1 cellular context compared by ENCODE assay signal in the genomic region with DNA sequence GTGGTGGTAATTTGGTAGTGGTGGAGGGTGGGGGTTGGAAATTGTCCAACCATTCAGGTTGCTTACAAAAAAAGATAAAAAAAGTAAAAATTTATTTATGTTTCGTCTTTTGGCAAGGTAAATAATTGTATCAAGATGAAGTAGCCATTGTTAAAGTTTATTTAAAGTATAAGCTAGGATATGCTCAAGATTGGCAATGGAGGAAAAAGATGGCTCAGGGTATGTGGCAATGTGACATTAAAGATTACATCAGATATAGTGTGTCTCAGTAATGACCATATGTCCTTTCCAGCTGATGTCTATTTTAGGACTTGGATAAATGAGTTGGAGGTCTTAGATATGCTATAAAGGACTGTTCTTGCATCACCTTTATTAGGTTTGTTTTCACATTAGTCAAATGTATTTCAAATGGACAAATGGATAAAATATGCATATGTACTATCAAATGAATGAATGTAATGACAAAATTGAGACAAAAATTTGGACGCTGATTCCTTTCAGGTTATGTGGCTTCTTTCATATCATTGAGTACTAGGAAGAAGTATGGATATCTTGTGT.
TF ChIP-seq lines count a peak whose summit lies in the region.

No MANE protein-coding gene starts in this region.

TF ChIP-seq in K562, 482 proteins besides CTCF, POLR2A, EP300 and RAD21 (continued from another document and continues in another):
- TF ChIP-seq, protein P1, sequence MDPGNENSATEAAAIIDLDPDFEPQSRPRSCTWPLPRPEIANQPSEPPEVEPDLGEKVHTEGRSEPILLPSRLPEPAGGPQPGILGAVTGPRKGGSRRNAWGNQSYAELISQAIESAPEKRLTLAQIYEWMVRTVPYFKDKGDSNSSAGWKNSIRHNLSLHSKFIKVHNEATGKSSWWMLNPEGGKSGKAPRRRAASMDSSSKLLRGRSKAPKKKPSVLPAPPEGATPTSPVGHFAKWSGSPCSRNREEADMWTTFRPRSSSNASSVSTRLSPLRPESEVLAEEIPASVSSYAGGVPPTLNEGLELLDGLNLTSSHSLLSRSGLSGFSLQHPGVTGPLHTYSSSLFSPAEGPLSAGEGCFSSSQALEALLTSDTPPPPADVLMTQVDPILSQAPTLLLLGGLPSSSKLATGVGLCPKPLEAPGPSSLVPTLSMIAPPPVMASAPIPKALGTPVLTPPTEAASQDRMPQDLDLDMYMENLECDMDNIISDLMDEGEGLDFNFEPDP (CRISPR knock-in tag; IDR thresholded peaks at IDR 0.05): no peak
- no peak for TF ChIP-seq BRF1 (IDR thresholded peaks at IDR 0.05; ENCODE audit: borderline replicate concordance, extremely low read depth, insufficient read length)
- TF ChIP-seq, protein P2, sequence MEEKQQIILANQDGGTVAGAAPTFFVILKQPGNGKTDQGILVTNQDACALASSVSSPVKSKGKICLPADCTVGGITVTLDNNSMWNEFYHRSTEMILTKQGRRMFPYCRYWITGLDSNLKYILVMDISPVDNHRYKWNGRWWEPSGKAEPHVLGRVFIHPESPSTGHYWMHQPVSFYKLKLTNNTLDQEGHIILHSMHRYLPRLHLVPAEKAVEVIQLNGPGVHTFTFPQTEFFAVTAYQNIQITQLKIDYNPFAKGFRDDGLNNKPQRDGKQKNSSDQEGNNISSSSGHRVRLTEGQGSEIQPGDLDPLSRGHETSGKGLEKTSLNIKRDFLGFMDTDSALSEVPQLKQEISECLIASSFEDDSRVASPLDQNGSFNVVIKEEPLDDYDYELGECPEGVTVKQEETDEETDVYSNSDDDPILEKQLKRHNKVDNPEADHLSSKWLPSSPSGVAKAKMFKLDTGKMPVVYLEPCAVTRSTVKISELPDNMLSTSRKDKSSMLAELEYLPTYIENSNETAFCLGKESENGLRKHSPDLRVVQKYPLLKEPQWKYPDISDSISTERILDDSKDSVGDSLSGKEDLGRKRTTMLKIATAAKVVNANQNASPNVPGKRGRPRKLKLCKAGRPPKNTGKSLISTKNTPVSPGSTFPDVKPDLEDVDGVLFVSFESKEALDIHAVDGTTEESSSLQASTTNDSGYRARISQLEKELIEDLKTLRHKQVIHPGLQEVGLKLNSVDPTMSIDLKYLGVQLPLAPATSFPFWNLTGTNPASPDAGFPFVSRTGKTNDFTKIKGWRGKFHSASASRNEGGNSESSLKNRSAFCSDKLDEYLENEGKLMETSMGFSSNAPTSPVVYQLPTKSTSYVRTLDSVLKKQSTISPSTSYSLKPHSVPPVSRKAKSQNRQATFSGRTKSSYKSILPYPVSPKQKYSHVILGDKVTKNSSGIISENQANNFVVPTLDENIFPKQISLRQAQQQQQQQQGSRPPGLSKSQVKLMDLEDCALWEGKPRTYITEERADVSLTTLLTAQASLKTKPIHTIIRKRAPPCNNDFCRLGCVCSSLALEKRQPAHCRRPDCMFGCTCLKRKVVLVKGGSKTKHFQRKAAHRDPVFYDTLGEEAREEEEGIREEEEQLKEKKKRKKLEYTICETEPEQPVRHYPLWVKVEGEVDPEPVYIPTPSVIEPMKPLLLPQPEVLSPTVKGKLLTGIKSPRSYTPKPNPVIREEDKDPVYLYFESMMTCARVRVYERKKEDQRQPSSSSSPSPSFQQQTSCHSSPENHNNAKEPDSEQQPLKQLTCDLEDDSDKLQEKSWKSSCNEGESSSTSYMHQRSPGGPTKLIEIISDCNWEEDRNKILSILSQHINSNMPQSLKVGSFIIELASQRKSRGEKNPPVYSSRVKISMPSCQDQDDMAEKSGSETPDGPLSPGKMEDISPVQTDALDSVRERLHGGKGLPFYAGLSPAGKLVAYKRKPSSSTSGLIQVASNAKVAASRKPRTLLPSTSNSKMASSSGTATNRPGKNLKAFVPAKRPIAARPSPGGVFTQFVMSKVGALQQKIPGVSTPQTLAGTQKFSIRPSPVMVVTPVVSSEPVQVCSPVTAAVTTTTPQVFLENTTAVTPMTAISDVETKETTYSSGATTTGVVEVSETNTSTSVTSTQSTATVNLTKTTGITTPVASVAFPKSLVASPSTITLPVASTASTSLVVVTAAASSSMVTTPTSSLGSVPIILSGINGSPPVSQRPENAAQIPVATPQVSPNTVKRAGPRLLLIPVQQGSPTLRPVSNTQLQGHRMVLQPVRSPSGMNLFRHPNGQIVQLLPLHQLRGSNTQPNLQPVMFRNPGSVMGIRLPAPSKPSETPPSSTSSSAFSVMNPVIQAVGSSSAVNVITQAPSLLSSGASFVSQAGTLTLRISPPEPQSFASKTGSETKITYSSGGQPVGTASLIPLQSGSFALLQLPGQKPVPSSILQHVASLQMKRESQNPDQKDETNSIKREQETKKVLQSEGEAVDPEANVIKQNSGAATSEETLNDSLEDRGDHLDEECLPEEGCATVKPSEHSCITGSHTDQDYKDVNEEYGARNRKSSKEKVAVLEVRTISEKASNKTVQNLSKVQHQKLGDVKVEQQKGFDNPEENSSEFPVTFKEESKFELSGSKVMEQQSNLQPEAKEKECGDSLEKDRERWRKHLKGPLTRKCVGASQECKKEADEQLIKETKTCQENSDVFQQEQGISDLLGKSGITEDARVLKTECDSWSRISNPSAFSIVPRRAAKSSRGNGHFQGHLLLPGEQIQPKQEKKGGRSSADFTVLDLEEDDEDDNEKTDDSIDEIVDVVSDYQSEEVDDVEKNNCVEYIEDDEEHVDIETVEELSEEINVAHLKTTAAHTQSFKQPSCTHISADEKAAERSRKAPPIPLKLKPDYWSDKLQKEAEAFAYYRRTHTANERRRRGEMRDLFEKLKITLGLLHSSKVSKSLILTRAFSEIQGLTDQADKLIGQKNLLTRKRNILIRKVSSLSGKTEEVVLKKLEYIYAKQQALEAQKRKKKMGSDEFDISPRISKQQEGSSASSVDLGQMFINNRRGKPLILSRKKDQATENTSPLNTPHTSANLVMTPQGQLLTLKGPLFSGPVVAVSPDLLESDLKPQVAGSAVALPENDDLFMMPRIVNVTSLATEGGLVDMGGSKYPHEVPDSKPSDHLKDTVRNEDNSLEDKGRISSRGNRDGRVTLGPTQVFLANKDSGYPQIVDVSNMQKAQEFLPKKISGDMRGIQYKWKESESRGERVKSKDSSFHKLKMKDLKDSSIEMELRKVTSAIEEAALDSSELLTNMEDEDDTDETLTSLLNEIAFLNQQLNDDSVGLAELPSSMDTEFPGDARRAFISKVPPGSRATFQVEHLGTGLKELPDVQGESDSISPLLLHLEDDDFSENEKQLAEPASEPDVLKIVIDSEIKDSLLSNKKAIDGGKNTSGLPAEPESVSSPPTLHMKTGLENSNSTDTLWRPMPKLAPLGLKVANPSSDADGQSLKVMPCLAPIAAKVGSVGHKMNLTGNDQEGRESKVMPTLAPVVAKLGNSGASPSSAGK (IDR thresholded peaks at IDR 0.05): peak; percentile 24; the same call in 1 of the 2 replicates
- no peak for TF ChIP-seq NEUROD1 (IDR thresholded peaks at IDR 0.05; ENCODE audit: borderline replicate concordance, low read depth, low read length, partially characterized antibody)
- peak; percentile 35 to 62; a peak in 3 of 4 replicates for TF ChIP-seq TRIM24 (IDR thresholded peaks at IDR 0.05)
- no peak for TF ChIP-seq TARDBP (IDR thresholded peaks at IDR 0.05)
- TF ChIP-seq GATAD2B (IDR thresholded peaks at IDR 0.05; ENCODE audit: borderline replicate concordance): peak; percentile 83
- TF ChIP-seq, protein P3, sequence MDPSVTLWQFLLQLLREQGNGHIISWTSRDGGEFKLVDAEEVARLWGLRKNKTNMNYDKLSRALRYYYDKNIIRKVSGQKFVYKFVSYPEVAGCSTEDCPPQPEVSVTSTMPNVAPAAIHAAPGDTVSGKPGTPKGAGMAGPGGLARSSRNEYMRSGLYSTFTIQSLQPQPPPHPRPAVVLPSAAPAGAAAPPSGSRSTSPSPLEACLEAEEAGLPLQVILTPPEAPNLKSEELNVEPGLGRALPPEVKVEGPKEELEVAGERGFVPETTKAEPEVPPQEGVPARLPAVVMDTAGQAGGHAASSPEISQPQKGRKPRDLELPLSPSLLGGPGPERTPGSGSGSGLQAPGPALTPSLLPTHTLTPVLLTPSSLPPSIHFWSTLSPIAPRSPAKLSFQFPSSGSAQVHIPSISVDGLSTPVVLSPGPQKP (CRISPR knock-in tag; IDR thresholded peaks at IDR 0.05): no peak
- TF ChIP-seq, protein P4, sequence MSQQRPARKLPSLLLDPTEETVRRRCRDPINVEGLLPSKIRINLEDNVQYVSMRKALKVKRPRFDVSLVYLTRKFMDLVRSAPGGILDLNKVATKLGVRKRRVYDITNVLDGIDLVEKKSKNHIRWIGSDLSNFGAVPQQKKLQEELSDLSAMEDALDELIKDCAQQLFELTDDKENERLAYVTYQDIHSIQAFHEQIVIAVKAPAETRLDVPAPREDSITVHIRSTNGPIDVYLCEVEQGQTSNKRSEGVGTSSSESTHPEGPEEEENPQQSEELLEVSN (IDR thresholded peaks at IDR 0.05; ENCODE audit: borderline replicate concordance in 1 of 2, extremely low read depth in 1 of 2, insufficient read depth in 1 of 2, insufficient read length in 1 of 2, low read depth in 1 of 2, low read length in 1 of 2, poor library complexity in 1 of 2, severe bottlenecking in 1 of 2): no peak
- no peak for TF ChIP-seq ZNF124 (CRISPR knock-in tag; IDR thresholded peaks at IDR 0.05)
- no peak for TF ChIP-seq POLR2H (tag; IDR thresholded peaks at IDR 0.05; ENCODE audit: low read depth)
- TF ChIP-seq BCOR (IDR thresholded peaks at IDR 0.05): no peak
- TF ChIP-seq ZNF140 (CRISPR knock-in tag; IDR thresholded peaks at IDR 0.05): no peak
- TF ChIP-seq, protein P5, sequence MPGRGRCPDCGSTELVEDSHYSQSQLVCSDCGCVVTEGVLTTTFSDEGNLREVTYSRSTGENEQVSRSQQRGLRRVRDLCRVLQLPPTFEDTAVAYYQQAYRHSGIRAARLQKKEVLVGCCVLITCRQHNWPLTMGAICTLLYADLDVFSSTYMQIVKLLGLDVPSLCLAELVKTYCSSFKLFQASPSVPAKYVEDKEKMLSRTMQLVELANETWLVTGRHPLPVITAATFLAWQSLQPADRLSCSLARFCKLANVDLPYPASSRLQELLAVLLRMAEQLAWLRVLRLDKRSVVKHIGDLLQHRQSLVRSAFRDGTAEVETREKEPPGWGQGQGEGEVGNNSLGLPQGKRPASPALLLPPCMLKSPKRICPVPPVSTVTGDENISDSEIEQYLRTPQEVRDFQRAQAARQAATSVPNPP (IDR thresholded peaks at IDR 0.05; ENCODE audit: borderline replicate concordance, insufficient read depth, insufficient read length): no peak
- TF ChIP-seq, protein P6, sequence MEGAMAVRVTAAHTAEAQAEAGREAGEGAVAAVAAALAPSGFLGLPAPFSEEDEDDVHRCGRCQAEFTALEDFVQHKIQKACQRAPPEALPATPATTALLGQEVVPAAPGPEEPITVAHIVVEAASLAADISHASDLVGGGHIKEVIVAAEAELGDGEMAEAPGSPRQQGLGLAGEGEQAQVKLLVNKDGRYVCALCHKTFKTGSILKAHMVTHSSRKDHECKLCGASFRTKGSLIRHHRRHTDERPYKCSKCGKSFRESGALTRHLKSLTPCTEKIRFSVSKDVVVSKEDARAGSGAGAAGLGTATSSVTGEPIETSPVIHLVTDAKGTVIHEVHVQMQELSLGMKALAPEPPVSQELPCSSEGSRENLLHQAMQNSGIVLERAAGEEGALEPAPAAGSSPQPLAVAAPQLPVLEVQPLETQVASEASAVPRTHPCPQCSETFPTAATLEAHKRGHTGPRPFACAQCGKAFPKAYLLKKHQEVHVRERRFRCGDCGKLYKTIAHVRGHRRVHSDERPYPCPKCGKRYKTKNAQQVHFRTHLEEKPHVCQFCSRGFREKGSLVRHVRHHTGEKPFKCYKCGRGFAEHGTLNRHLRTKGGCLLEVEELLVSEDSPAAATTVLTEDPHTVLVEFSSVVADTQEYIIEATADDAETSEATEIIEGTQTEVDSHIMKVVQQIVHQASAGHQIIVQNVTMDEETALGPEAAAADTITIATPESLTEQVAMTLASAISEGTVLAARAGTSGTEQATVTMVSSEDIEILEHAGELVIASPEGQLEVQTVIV (CRISPR knock-in tag; IDR thresholded peaks at IDR 0.05; ENCODE audit: borderline replicate concordance): peak; percentile 59; the same call in 1 of the 2 replicates
- TF ChIP-seq SAP30 (IDR thresholded peaks at IDR 0.05; ENCODE audit: borderline replicate concordance, insufficient read depth, low read depth, low read length, poor library complexity, severe bottlenecking): no peak
- peak; percentile 20; the same call in 1 of the 2 replicates for TF ChIP-seq RNF2 (IDR thresholded peaks at IDR 0.05)
- TF ChIP-seq GATA2 (CRISPR knock-in tag; IDR thresholded peaks at IDR 0.05): no peak; the same call in 1 of the 2 replicates
- no peak for TF ChIP-seq HNRNPL (IDR thresholded peaks at IDR 0.05; ENCODE audit: low read depth, low read length)
- TF ChIP-seq, protein P7, sequence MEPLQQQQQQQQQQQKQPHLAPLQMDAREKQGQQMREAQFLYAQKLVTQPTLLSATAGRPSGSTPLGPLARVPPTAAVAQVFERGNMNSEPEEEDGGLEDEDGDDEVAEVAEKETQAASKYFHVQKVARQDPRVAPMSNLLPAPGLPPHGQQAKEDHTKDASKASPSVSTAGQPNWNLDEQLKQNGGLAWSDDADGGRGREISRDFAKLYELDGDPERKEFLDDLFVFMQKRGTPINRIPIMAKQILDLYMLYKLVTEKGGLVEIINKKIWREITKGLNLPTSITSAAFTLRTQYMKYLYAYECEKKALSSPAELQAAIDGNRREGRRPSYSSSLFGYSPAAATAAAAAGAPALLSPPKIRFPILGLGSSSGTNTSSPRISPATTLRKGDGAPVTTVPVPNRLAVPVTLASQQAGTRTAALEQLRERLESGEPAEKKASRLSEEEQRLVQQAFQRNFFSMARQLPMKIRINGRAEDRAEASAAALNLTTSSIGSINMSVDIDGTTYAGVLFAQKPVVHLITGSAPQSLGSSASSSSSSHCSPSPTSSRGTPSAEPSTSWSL (CRISPR knock-in tag; IDR thresholded peaks at IDR 0.05; ENCODE audit: borderline replicate concordance): no peak
- peak; percentile 42; the same call in 1 of the 2 replicates for TF ChIP-seq BACH1 (tag; IDR thresholded peaks at IDR 0.05)
- TF ChIP-seq NR3C1 (CRISPR knock-in tag; IDR thresholded peaks at IDR 0.05): no peak
- no peak for TF ChIP-seq ZFX (CRISPR knock-in tag; IDR thresholded peaks at IDR 0.05)
- 0 out of 2 replicates have a peak, but pooled peaks have one; percentile 2 for TF ChIP-seq ZKSCAN8 (CRISPR knock-in tag; IDR thresholded peaks at IDR 0.05)
- no peak; a peak in 1 of 4 replicates for TF ChIP-seq HDAC1 (IDR thresholded peaks at IDR 0.05)
- no peak for TF ChIP-seq KDM1A (IDR thresholded peaks at IDR 0.05)
- TF ChIP-seq NFE2L1 (tag; IDR thresholded peaks at IDR 0.05; ENCODE audit: borderline replicate concordance, low read depth): no peak
- no peak for TF ChIP-seq NELFE (IDR thresholded peaks at IDR 0.05; ENCODE audit: insufficient read depth, insufficient read length)
- TF ChIP-seq MTA2 (IDR thresholded peaks at IDR 0.05; ENCODE audit: low read depth): peak; percentile 19
- no peak for TF ChIP-seq PHF20 (IDR thresholded peaks at IDR 0.05; ENCODE audit: partially characterized antibody)
- TF ChIP-seq, protein P8, sequence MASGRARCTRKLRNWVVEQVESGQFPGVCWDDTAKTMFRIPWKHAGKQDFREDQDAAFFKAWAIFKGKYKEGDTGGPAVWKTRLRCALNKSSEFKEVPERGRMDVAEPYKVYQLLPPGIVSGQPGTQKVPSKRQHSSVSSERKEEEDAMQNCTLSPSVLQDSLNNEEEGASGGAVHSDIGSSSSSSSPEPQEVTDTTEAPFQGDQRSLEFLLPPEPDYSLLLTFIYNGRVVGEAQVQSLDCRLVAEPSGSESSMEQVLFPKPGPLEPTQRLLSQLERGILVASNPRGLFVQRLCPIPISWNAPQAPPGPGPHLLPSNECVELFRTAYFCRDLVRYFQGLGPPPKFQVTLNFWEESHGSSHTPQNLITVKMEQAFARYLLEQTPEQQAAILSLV (tag; IDR thresholded peaks at IDR 0.05): peak; percentile 66; the same call in 1 of the 2 replicates
- TF ChIP-seq PHB2 (IDR thresholded peaks at IDR 0.05; ENCODE audit: low read depth): no peak
